16 cellular contexts compared by ENCODE assay signal in genomic region chr2:200735061-200735460, GRCh38.
A peak's percentile ranks its signal among the peaks of the same experiment; 100 is the strongest.
DNase-seq lines count a peak whose midpoint lies in the region; TF ChIP-seq lines count a peak whose summit lies in the region.
"Had no signal": no experiment of that assay in that cellular context is flagged by ENCODE, and none has a peak within 500 bp of the region (broad histone marks: within the 10 kb centered on the region; RNA-seq: fewer than 3 reads in every experiment).

No MANE protein-coding gene starts in this region.

- peaks cover 6% of the 10 kb centered on the region for H3K4me1 Mint-ChIP-seq in activated CD4-positive, alpha-beta T cell treated with anti-CD3 and anti-CD28 coated beads, Interleukin-2, amount 10 ng/mL, durations not matched to agents 7 days and 5 days
- peaks cover 21% of the 10 kb centered on the region for H3K4me1 Mint-ChIP-seq in nephron progenitor cell
- H3K4me1 Mint-ChIP-seq: CD14-positive monocyte had no signal

- no peaks in the 10 kb centered on the region for H3K9me3 Mint-ChIP-seq in activated CD4-positive, alpha-beta T cell treated with anti-CD3 and anti-CD28 coated beads, Interleukin-2, amount 10 ng/mL, durations not matched to agents 7 days and 5 days
- H3K9me3 Mint-ChIP-seq in nephron progenitor cell: no peaks in the 10 kb centered on the region
- H3K9me3 Mint-ChIP-seq: CD14-positive monocyte; naive thymus-derived CD8-positive, alpha-beta T cell had no signal

- peaks cover 12% of the 10 kb centered on the region for H3K27me3 Mint-ChIP-seq in activated CD4-positive, alpha-beta T cell treated with anti-CD3 and anti-CD28 coated beads, Interleukin-2, amount 10 ng/mL, durations not matched to agents 7 days and 5 days
- H3K27me3 Mint-ChIP-seq in nephron progenitor cell (ENCODE audit: low read depth, poor library complexity): peaks cover 25% of the 10 kb centered on the region

- no peak overlapping the region for H3K27ac Mint-ChIP-seq in activated CD4-positive, alpha-beta T cell treated with anti-CD3 and anti-CD28 coated beads, Interleukin-2, amount 10 ng/mL, durations not matched to agents 7 days and 5 days
- no peak overlapping the region for H3K27ac Mint-ChIP-seq in nephron progenitor cell
- H3K27ac Mint-ChIP-seq: CD14-positive monocyte had no signal

- H3K36me3 Mint-ChIP-seq in activated CD4-positive, alpha-beta T cell treated with anti-CD3 and anti-CD28 coated beads, Interleukin-2, amount 10 ng/mL, durations not matched to agents 7 days and 5 days (ENCODE audit: low read depth): no peaks in the 10 kb centered on the region
- no peaks in the 10 kb centered on the region for H3K36me3 Mint-ChIP-seq in nephron progenitor cell (ENCODE audit: low read depth)
- H3K36me3 Mint-ChIP-seq: naive thymus-derived CD8-positive, alpha-beta T cell had no signal

- CTCF ChIA-PET in activated CD4-positive, alpha-beta T cell treated with anti-CD3 and anti-CD28 coated beads, Interleukin-2, amount 10 ng/mL, durations not matched to agents 7 days and 5 days (lab: Charles Lee): interaction anchor here (1.2 to 2.9 kb wide), 3 partner anchors 13 to 163 kb away, joined by 4 to 15 read pairs (median 5); no protein-coding TSS in a partner anchor

- POLR2A ChIA-PET in activated CD4-positive, alpha-beta T cell treated with anti-CD3 and anti-CD28 coated beads, Interleukin-2, amount 10 ng/mL, durations not matched to agents 7 days and 5 days (lab: Charles Lee): no interaction called here

- peak; percentile 62 for DNase-seq in activated CD4-positive, alpha-beta T cell treated with anti-CD3 and anti-CD28 coated beads for 48 hours
- DNase-seq in activated CD4-positive, alpha-beta T cell treated with anti-CD3 and anti-CD28 coated beads, Interleukin-2, amount 10 ng/mL, durations not matched to agents 7 days and 5 days: no peak
- DNase-seq in EH (ENCODE audit: low read depth): peak; percentile 41
- DNase-seq in anterior cingulate cortex (lab: John Stamatoyannopoulos, UW): peak in 33 of 58 donors; percentile 4 to 80 (median 43)
- DNase-seq in nucleus accumbens (lab: John Stamatoyannopoulos, UW): peak in 47 of 56 donors; percentile 13 to 82 (median 54)
- no peak for DNase-seq in nephron progenitor cell
- no peak for DNase-seq in NCI-H526 (lab: John Stamatoyannopoulos, UW)
- DNase-seq in NCI-H82 (lab: John Stamatoyannopoulos, UW): no peak
- DNase-seq: activated CD8-positive, alpha-beta memory T cell treated with anti-CD3 and anti-CD28 coated beads for 24 hours; activated gamma-delta T cell; colonic mucosa; lower lobe of right lung; retina; transverse colon had no signal

- no peak for TF ChIP-seq CTCF in nephron progenitor cell (IDR thresholded peaks at IDR 0.05)

- H3K4me3 Mint-ChIP-seq in activated CD4-positive, alpha-beta T cell treated with anti-CD3 and anti-CD28 coated beads, Interleukin-2, amount 10 ng/mL, durations not matched to agents 7 days and 5 days: no peak overlapping the region
- no peak overlapping the region for H3K4me3 Mint-ChIP-seq in nephron progenitor cell
- H3K4me3 Mint-ChIP-seq: CD14-positive monocyte; naive thymus-derived CD8-positive, alpha-beta T cell had no signal

Comparison
In these comparisons a context has a peak if more than half of its experiments do, and no peak if none do; other contexts are left out.
1. DNase-seq: peak in activated CD4-positive, alpha-beta T cell treated with anti-CD3 and anti-CD28 coated beads for 48 hours (single experiment), EH (single experiment), anterior cingulate cortex (33 of 58) and nucleus accumbens (47 of 56); none in activated CD4-positive, alpha-beta T cell treated with anti-CD3 and anti-CD28 coated beads, Interleukin-2, amount 10 ng/mL, durations not matched to agents 7 days and 5 days (single experiment), nephron progenitor cell (single experiment), NCI-H526 (0 of 2) and NCI-H82 (single experiment).